ENCODE assay signal across 27 cellular contexts in the genomic region with DNA sequence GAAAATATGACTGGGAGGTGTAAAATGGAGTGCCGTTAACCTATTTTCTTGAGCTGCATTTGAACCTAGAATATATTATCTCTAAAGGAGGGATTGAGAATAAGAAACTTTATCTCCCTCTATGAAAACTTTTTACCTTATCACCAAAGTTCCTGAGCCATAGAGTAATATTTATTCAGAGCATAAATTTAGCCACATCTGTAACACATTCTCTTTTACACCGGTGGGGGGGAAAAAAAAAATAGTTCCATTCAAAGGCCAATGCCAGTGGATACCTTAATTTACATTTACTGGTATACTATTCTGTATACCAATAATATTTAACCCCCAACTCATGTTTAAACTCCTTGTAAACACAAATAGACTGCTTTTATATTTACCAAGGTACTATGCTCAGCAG. TPM values are rescaled to one million over a fixed set of nuclear protein-coding genes. Genes with fewer than 3 reads are reported as not detected.
"Had no signal": no experiment of that assay in that cellular context is flagged by ENCODE, and none has a peak within 500 bp of the region (broad histone marks: within the 10 kb centered on the region; RNA-seq: fewer than 3 reads in every experiment).

No MANE protein-coding gene starts in this region.

- ATAC-seq: natural killer cell; pancreas; right lobe of liver; stimulated activated effector memory CD8-positive, alpha-beta T cell treated with anti-CD3 and anti-CD28 coated beads, Interleukin-12 subunit alpha, Interleukin-12 subunit beta, amount 100 ng/mL, for 72 hours; stimulated activated naive B cell treated with anti-CD40 and anti-IgM and Interleukin-4, amounts not matched to agents 10 μg/mL and 1 μg/mL and 100 μg/mL, for 72 hours had no signal

- H3K27me3 Mint-ChIP-seq: stimulated activated naive B cell treated with anti-CD40 and anti-IgM and Interleukin-4, amounts not matched to agents 10 μg/mL and 1 μg/mL and 100 μg/mL, for 72 hours; stimulated activated naive CD8-positive, alpha-beta T cell treated with anti-CD3 and anti-CD28 coated beads, Interleukin-15, Interleukin-2, amounts not matched to agents 100 ng/mL and 50 ng/mL, for 24 hours had no signal

- H3K27ac ChIP-seq: neural progenitor cell, pancreas, prostate gland, right lobe of liver, sigmoid colon, stomach, thoracic aorta, thyroid gland, tibial nerve, upper lobe of left lung, vagina had no signal

- H3K4me1 Mint-ChIP-seq: neural progenitor cell had no signal

- H3K36me3 ChIP-seq: prostate gland, thoracic aorta, thyroid gland had no signal

- H3K36me3 Mint-ChIP-seq: natural killer cell had no signal

- DNase-seq: natural killer cell; occipital lobe; pancreas; retina; right lobe of liver; sigmoid colon; small intestine; stimulated activated CD4-positive, alpha-beta T cell treated with anti-CD3 and anti-CD28 coated beads, Interleukin-15, amount 100 ng/mL, for 24 hours; stimulated activated CD4-positive, alpha-beta T cell treated with anti-CD3 and anti-CD28 coated beads, Interleukin-2, amount 100 ng/mL, for 24 hours; stimulated activated CD4-positive, alpha-beta T cell treated with anti-CD3 and anti-CD28 coated beads, Interleukin-2, amount 100 ng/mL, for 48 hours; stimulated activated CD4-positive, alpha-beta T cell treated with anti-CD3 and anti-CD28 coated beads, Interleukin-4, amount 100 ng/mL, for 24 hours; stimulated activated naive B cell treated with anti-CD40 and anti-IgM and Interleukin-4, amounts not matched to agents 10 μg/mL and 1 μg/mL and 100 μg/mL, for 72 hours; stimulated activated naive CD4-positive, alpha-beta T cell treated with Interleukin-2 at 50 U/mL for 16 hours; stomach; thyroid gland; upper lobe of left lung had no signal

- H3K9me3 ChIP-seq: pancreas, prostate gland, right atrium auricular region, right lobe of liver, sigmoid colon, stomach, thoracic aorta, thyroid gland, tibial nerve, upper lobe of left lung, vagina had no signal

- H3K4me3 ChIP-seq: neural progenitor cell, pancreas, prostate gland, right atrium auricular region, right lobe of liver, sigmoid colon, stomach, thoracic aorta, thyroid gland, tibial nerve, upper lobe of left lung, vagina had no signal

- H3K4me3 Mint-ChIP-seq: natural killer cell; nephron; neural progenitor cell; stimulated activated effector memory CD8-positive, alpha-beta T cell treated with anti-CD3 and anti-CD28 coated beads, Interleukin-12 subunit alpha, Interleukin-12 subunit beta, amount 100 ng/mL, for 72 hours; stimulated activated naive B cell treated with anti-CD40 and anti-IgM and Interleukin-4, amounts not matched to agents 10 μg/mL and 1 μg/mL and 100 μg/mL, for 72 hours; stimulated activated naive CD8-positive, alpha-beta T cell treated with anti-CD3 and anti-CD28 coated beads, Interleukin-15, Interleukin-2, amounts not matched to agents 100 ng/mL and 50 ng/mL, for 24 hours had no signal

- H3K4me1 ChIP-seq: neural progenitor cell, pancreas, prostate gland, right lobe of liver, sigmoid colon had no signal

- H3K9me3 Mint-ChIP-seq: natural killer cell; nephron; neural progenitor cell; stimulated activated effector memory CD8-positive, alpha-beta T cell treated with anti-CD3 and anti-CD28 coated beads, Interleukin-12 subunit alpha, Interleukin-12 subunit beta, amount 100 ng/mL, for 72 hours; stimulated activated naive B cell treated with anti-CD40 and anti-IgM and Interleukin-4, amounts not matched to agents 10 μg/mL and 1 μg/mL and 100 μg/mL, for 72 hours; stimulated activated naive CD8-positive, alpha-beta T cell treated with anti-CD3 and anti-CD28 coated beads, Interleukin-15, Interleukin-2, amounts not matched to agents 100 ng/mL and 50 ng/mL, for 24 hours had no signal

- H3K9ac ChIP-seq: neural progenitor cell had no signal

- H3K27me3 ChIP-seq: neural progenitor cell, pancreas, right atrium auricular region, right lobe of liver, sigmoid colon, stomach, thyroid gland, tibial nerve, upper lobe of left lung, vagina had no signal

- FAIRE-seq: pancreas, small intestine, urothelium cell line had no signal

- H3K4me2 ChIP-seq: neural progenitor cell had no signal

- H2AFZ ChIP-seq: neural progenitor cell had no signal

- H3K27ac Mint-ChIP-seq: neural progenitor cell; stimulated activated naive B cell treated with anti-CD40 and anti-IgM and Interleukin-4, amounts not matched to agents 10 μg/mL and 1 μg/mL and 100 μg/mL, for 72 hours; stimulated activated naive CD8-positive, alpha-beta T cell treated with anti-CD3 and anti-CD28 coated beads, Interleukin-15, Interleukin-2, amounts not matched to agents 100 ng/mL and 50 ng/mL, for 24 hours had no signal

RNA-seq across cellular contexts. Expression of a gene that starts 41.6 kb away (rescaled TPM):
- total RNA-seq: pulmonary artery endothelial cell had no signal
